In the genomic region with DNA sequence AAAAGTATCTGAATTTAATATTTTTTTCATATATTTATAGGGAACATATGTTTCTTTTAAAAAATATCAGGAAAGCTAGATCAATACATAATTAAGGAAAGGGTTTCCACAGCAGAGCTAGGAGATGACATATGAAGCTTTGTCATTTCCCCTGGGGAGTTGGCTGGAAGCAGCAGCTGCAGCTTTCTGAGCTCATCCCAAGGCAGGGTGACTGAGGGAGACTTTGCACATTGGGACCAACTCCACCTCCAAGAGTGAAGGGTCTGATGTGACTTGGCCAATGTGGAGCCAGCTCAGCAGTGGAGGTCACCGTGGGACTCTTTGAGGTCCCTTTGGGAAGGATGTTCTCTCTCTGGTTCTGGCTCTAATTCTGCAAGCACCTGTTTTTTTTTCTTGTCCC, we compare ENCODE assay signal across 17 cellular contexts.
"Had no signal": no experiment of that assay in that cellular context is flagged by ENCODE, and none has a peak within 500 bp of the region (broad histone marks: within the 10 kb centered on the region; RNA-seq: fewer than 3 reads in every experiment).

No MANE protein-coding gene starts in this region.

- H3K27ac ChIP-seq: breast epithelium, esophagus muscularis mucosa, gastroesophageal sphincter, heart right ventricle, neutrophil, parathyroid adenoma, thoracic aorta, upper lobe of left lung had no signal

- H3K9me3 ChIP-seq: breast epithelium, esophagus muscularis mucosa, gastroesophageal sphincter, heart right ventricle, neutrophil, thoracic aorta, upper lobe of left lung had no signal

- H3K4me3 ChIP-seq: breast epithelium, esophagus muscularis mucosa, gastroesophageal sphincter, heart right ventricle, thoracic aorta, upper lobe of left lung had no signal

- H3K36me3 ChIP-seq: breast epithelium, esophagus muscularis mucosa, gastroesophageal sphincter, heart right ventricle, neutrophil, thoracic aorta, upper lobe of left lung had no signal

- H3K79me2 ChIP-seq: parathyroid adenoma had no signal

- ATAC-seq: gastroesophageal sphincter; heart right ventricle; natural killer cell treated with Interleukin-12 subunit alpha and Interleukin-12 subunit beta and Interleukin-15 and Interleukin-18, amount 100 ng/mL, for 72 hours; sciatic nerve; stimulated activated naive B cell treated with anti-CD40 and anti-IgM and Interleukin-4, amounts not matched to agents 10 μg/mL and 1 μg/mL and 100 μg/mL, for 72 hours had no signal

- H3K27me3 ChIP-seq: breast epithelium, esophagus muscularis mucosa, gastroesophageal sphincter, heart right ventricle, neutrophil, upper lobe of left lung had no signal

- DNase-seq: activated CD4-positive, alpha-beta T cell treated with anti-CD3 and anti-CD28 coated beads, Interleukin-2, amount 50 U/mL, for 48 hours; activated gamma-delta T cell; cerebellar nuclear complex; effector CD4-positive, alpha-beta T cell; stimulated activated CD4-positive, alpha-beta T cell treated with anti-CD3 and anti-CD28 coated beads, Interleukin-4, amount 100 ng/mL, for 4 hours; stimulated activated naive B cell treated with anti-CD40 and anti-IgM and Interleukin-4, amounts not matched to agents 10 μg/mL and 1 μg/mL and 100 μg/mL, for 72 hours; upper lobe of left lung had no signal

- H2AFZ ChIP-seq: parathyroid adenoma had no signal

- FAIRE-seq: astrocyte had no signal

- H3K9ac ChIP-seq: parathyroid adenoma had no signal

- H3K4me1 ChIP-seq: breast epithelium, esophagus muscularis mucosa, gastroesophageal sphincter, parathyroid adenoma, upper lobe of left lung had no signal
